In the genomic region with DNA sequence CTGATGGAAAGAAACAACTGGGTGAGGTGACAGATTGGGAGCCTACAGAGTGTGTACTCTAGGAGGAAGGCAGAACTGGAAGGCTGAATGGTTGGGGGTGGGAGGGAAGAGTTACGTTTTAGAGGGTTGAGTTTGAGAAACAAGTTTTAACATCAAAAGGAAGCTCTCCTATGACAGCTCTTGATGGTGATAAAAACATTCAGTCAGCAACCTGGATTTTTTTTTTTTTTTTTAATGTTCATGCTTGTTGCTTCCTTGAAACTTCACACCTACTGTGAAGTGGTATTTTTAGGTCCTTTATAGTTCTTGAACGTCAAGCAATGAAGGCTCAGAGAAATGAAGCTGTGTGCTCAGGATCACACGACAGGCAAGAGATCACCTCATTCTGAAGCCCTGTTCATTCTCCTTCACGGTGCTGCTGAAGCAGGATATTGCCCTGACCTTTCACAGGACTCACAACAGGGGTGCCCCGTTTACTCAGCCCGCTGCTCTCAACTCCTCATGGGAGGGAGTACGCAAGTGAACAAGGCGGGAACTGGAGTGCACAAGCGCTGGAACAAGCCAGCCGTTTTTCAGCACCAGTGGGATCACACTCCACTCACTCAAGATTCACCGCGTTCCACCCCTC, we compare ENCODE assay signal across 1 cellular context.
TF ChIP-seq lines count a peak whose summit lies in the region.

No MANE protein-coding gene starts in this region.

TF ChIP-seq in WTC11, 78 proteins besides CTCF, POLR2A, EP300 and RAD21:
- TF ChIP-seq, protein P1, sequence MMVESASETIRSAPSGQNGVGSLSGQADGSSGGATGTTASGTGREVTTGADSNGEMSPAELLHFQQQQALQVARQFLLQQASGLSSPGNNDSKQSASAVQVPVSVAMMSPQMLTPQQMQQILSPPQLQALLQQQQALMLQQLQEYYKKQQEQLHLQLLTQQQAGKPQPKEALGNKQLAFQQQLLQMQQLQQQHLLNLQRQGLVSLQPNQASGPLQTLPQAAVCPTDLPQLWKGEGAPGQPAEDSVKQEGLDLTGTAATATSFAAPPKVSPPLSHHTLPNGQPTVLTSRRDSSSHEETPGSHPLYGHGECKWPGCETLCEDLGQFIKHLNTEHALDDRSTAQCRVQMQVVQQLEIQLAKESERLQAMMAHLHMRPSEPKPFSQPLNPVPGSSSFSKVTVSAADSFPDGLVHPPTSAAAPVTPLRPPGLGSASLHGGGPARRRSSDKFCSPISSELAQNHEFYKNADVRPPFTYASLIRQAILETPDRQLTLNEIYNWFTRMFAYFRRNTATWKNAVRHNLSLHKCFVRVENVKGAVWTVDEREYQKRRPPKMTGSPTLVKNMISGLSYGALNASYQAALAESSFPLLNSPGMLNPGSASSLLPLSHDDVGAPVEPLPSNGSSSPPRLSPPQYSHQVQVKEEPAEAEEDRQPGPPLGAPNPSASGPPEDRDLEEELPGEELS (CRISPR knock-in tag; IDR thresholded peaks at IDR 0.05) = no peak
- TF ChIP-seq SMAD3 (CRISPR knock-in tag; IDR thresholded peaks at IDR 0.05; ENCODE audit: borderline replicate concordance) (no peak), ZBTB21 (CRISPR knock-in tag; IDR thresholded peaks at IDR 0.05; ENCODE audit: borderline replicate concordance) (no peak), ZNF121 (CRISPR knock-in tag; IDR thresholded peaks at IDR 0.05) (no peak), CREB1 (CRISPR knock-in tag; IDR thresholded peaks at IDR 0.05) (no peak)
- TF ChIP-seq, protein P2, sequence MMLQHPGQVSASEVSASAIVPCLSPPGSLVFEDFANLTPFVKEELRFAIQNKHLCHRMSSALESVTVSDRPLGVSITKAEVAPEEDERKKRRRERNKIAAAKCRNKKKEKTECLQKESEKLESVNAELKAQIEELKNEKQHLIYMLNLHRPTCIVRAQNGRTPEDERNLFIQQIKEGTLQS (CRISPR knock-in tag; conservative IDR thresholded peaks at IDR 0.05) = no peak
- TF ChIP-seq, protein P3, sequence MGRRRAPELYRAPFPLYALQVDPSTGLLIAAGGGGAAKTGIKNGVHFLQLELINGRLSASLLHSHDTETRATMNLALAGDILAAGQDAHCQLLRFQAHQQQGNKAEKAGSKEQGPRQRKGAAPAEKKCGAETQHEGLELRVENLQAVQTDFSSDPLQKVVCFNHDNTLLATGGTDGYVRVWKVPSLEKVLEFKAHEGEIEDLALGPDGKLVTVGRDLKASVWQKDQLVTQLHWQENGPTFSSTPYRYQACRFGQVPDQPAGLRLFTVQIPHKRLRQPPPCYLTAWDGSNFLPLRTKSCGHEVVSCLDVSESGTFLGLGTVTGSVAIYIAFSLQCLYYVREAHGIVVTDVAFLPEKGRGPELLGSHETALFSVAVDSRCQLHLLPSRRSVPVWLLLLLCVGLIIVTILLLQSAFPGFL (CRISPR knock-in tag; IDR thresholded peaks at IDR 0.05; ENCODE audit: borderline replicate concordance) = no peak
- TF ChIP-seq, protein P4, sequence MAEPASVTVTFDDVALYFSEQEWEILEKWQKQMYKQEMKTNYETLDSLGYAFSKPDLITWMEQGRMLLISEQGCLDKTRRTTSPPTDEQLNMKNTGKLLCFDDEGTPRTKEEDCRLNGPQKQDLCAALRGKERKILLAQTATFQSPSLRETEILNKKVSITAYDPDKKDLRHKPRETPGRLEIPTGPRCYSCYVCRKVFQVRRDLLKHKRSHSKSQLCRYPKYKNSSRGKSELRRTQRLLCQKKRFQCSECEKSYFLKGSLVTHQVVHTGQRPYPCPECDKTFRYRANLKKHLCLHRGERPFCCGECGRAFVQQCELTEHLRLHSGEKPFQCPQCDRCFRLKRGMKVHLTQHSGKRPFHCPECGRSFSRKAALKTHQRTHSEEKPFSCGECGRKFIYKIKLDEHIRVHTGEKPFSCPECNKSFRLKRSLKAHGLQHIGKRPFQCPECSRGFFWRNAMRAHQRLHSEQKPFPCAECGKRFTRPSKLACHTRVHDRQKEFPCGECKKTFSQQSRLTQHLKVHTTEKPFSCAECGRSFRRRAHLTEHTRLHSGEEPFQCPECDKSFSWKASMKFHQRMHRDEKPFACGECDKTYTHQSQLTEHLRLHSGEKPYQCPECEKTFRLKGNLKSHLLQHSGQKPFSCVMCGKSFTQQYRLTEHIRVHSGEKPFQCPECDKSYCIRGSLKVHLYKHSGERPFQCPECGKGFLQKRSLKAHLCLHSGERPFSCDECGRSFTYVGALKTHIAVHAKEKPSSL (CRISPR knock-in tag; conservative IDR thresholded peaks at IDR 0.05) = no peak
